Comparison of ENCODE assay signal across 9 cellular contexts in the genomic region with DNA sequence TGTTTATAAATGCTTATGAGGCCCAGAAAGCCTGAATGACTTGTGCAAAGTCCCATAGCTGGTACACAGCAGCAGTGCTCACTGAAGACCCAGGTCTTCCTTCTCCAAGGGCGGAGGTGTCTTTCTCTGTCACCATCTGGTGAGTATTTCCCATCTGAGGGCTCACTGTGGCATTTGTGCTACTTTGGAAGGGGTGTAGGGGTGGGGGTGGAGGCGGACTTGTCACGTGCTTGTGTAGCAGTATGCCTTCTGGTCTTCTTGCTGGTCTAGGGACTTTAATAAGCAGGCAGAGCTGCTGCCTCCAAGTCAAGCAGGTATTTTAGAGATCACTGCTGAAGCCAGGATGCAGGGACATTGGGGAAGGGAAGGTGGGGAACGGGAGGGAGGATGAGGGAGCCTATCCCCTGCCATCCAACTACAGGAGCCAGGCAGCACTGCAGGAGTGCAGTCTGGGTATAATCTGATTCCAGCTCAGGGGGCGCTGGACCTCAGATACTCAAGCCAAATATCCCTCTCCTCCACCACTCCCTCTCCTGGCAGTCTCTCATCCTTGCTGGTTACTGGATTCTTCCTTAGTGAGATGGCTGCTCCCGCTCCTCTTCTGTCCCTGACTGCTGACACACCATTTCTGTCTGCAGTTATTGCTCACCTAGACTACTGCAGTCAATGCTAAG. TPM values are rescaled to one million over a fixed set of nuclear protein-coding genes. Genes with fewer than 3 reads are reported as not detected.
A peak's percentile ranks its signal among the peaks of the same experiment; 100 is the strongest.
DNase-seq lines count a peak whose midpoint lies in the region; TF ChIP-seq lines count a peak whose summit lies in the region.
"Had no signal": no experiment of that assay in that cellular context is flagged by ENCODE, and none has a peak within 500 bp of the region (broad histone marks: within the 10 kb centered on the region; RNA-seq: fewer than 3 reads in every experiment).

No MANE protein-coding gene starts in this region.

- H3K9me3 Mint-ChIP-seq in activated T-cell treated with anti-CD3 and anti-CD28 coated beads, Interleukin-2, amount 50 U/mL, for 24 hours, result no peaks in the 10 kb centered on the region
- H3K9me3 Mint-ChIP-seq in T-helper 2 cell treated with Interferon-gamma antibody and Interleukin-4, amounts not matched to agents 5 μg/mL and 100 μg/mL, for 36 hours, result no peaks in the 10 kb centered on the region
- H3K9me3 Mint-ChIP-seq: T-helper 1 cell treated with Interleukin-12 subunit alpha and Interleukin-12 subunit beta and Interleukin-4 antibody, amounts not matched to agents 30 μg/mL and 1 μg/mL, for 36 hours had no signal

- H3K4me3 ChIP-seq in hepatocyte, result no peak overlapping the region

- H3K36me3 Mint-ChIP-seq in activated T-cell treated with anti-CD3 and anti-CD28 coated beads, Interleukin-2, amount 50 U/mL, for 24 hours (ENCODE audit: low read depth), result no peaks in the 10 kb centered on the region
- H3K36me3 Mint-ChIP-seq in T-helper 2 cell treated with Interferon-gamma antibody and Interleukin-4, amounts not matched to agents 5 μg/mL and 100 μg/mL, for 36 hours (ENCODE audit: low read depth), result no peaks in the 10 kb centered on the region

- peak; percentile 47 for DNase-seq in AG08396 (ENCODE audit: low spot score)
- peak; percentile 78 for DNase-seq in HEK293T (ENCODE audit: extremely low spot score)
- DNase-seq in RPMI8226, result peak; percentile 13
- DNase-seq in hepatocyte (ENCODE audit: low spot score), result peak; percentile 50
- DNase-seq in activated T-cell treated with anti-CD3 and anti-CD28 coated beads, Interleukin-2, amount 50 U/mL, for 24 hours, result no peak
- no peak for DNase-seq in activated CD4-positive, alpha-beta T cell treated with anti-CD3 and anti-CD28 coated beads, Interleukin-2, amount 50 U/mL, for 1 hour
- no peak for DNase-seq in T-helper 2 cell treated with Interferon-gamma antibody and Interleukin-4, amounts not matched to agents 5 μg/mL and 100 μg/mL, for 36 hours (ENCODE audit: low spot score)
- DNase-seq in activated T-cell treated with anti-CD3 and anti-CD28 coated beads for 4 hours, result no peak

- H3K27me3 Mint-ChIP-seq in activated T-cell treated with anti-CD3 and anti-CD28 coated beads, Interleukin-2, amount 50 U/mL, for 24 hours, result peaks cover 55% of the 10 kb centered on the region
- H3K27me3 Mint-ChIP-seq in T-helper 2 cell treated with Interferon-gamma antibody and Interleukin-4, amounts not matched to agents 5 μg/mL and 100 μg/mL, for 36 hours (ENCODE audit: low read depth), result peaks cover 62% of the 10 kb centered on the region

- CTCF ChIA-PET in HEK293T (lab: Yijun Ruan, JAX), result interaction anchor here (0.5 to 1.2 kb wide), 5 partner anchors 9 to 265 kb away, joined by 3 to 4 read pairs (median 3); partner anchors contain the start of gene PIK3C2A

- no peak overlapping the region for H3K27ac ChIP-seq in hepatocyte

- no peaks in the 10 kb centered on the region for H3K9me3 ChIP-seq in hepatocyte (ENCODE audit: low read depth)

- H2AFZ ChIP-seq in hepatocyte, result no peak overlapping the region

- no peaks in the 10 kb centered on the region for H4K20me1 ChIP-seq in hepatocyte (ENCODE audit: insufficient read depth, poor library complexity, severe bottlenecking)

- no peaks in the 10 kb centered on the region for H3K4me1 ChIP-seq in hepatocyte (ENCODE audit: insufficient read depth)

- TF ChIP-seq CTCF in hepatocyte (IDR thresholded peaks at IDR 0.05; ENCODE audit: poor library complexity), result no peak

- peaks cover 2% of the 10 kb centered on the region for H3K4me1 Mint-ChIP-seq in activated T-cell treated with anti-CD3 and anti-CD28 coated beads, Interleukin-2, amount 50 U/mL, for 24 hours (ENCODE audit: low read depth)
- peaks cover 2% of the 10 kb centered on the region for H3K4me1 Mint-ChIP-seq in T-helper 2 cell treated with Interferon-gamma antibody and Interleukin-4, amounts not matched to agents 5 μg/mL and 100 μg/mL, for 36 hours (ENCODE audit: low read depth)

- POLR2A ChIA-PET in HEK293T (lab: Yijun Ruan, JAX), result no interaction called here

- 40% methylated on average over 6 of the region's 6 CpGs for WGBS in hepatocyte (ENCODE audit: low lambda C conversion rate, missing lambda C conversion rate)

- no peak overlapping the region for H3K27ac Mint-ChIP-seq in activated T-cell treated with anti-CD3 and anti-CD28 coated beads, Interleukin-2, amount 50 U/mL, for 24 hours
- H3K27ac Mint-ChIP-seq in T-helper 2 cell treated with Interferon-gamma antibody and Interleukin-4, amounts not matched to agents 5 μg/mL and 100 μg/mL, for 36 hours, result no peak overlapping the region
- H3K27ac Mint-ChIP-seq: T-helper 1 cell treated with Interleukin-12 subunit alpha and Interleukin-12 subunit beta and Interleukin-4 antibody, amounts not matched to agents 30 μg/mL and 1 μg/mL, for 36 hours had no signal

- peaks cover 68% of the 10 kb centered on the region for H3K27me3 ChIP-seq in hepatocyte

- H3K9me2 ChIP-seq in hepatocyte (replicated peaks; ENCODE audit: insufficient read depth), result no peaks in the 10 kb centered on the region

- no peaks in the 10 kb centered on the region for H3K36me3 ChIP-seq in hepatocyte (replicated peaks; ENCODE audit: insufficient read depth, low read depth)

- no peak overlapping the region for H3K4me3 Mint-ChIP-seq in activated T-cell treated with anti-CD3 and anti-CD28 coated beads, Interleukin-2, amount 50 U/mL, for 24 hours
- no peak overlapping the region for H3K4me3 Mint-ChIP-seq in T-helper 2 cell treated with Interferon-gamma antibody and Interleukin-4, amounts not matched to agents 5 μg/mL and 100 μg/mL, for 36 hours
- H3K4me3 Mint-ChIP-seq: T-helper 1 cell treated with Interleukin-12 subunit alpha and Interleukin-12 subunit beta and Interleukin-4 antibody, amounts not matched to agents 30 μg/mL and 1 μg/mL, for 36 hours had no signal

- no peak overlapping the region for H3K4me2 ChIP-seq in hepatocyte

- no peaks in the 10 kb centered on the region for H3K79me2 ChIP-seq in hepatocyte

TF ChIP-seq in HEK293T, 16 proteins besides CTCF, POLR2A, EP300 and RAD21:
- TF ChIP-seq NFRKB (IDR thresholded peaks at IDR 0.05) (no peak), ELF4 (IDR thresholded peaks at IDR 0.05) (no peak), SP1 (IDR thresholded peaks at IDR 0.05) (no peak), PKNOX1 (IDR thresholded peaks at IDR 0.05) (no peak), CTBP1 (IDR thresholded peaks at IDR 0.05; ENCODE audit: borderline replicate concordance) (no peak), ARNT (IDR thresholded peaks at IDR 0.05) (no peak), FOXK2 (IDR thresholded peaks at IDR 0.05) (no peak), ZNF384 (IDR thresholded peaks at IDR 0.05) (no peak), FOXA1 (IDR thresholded peaks at IDR 0.05) (no peak), HDGF (IDR thresholded peaks at IDR 0.05; ENCODE audit: borderline replicate concordance) (no peak), LEF1 (IDR thresholded peaks at IDR 0.05; ENCODE audit: borderline replicate concordance) (no peak), FOXM1 (IDR thresholded peaks at IDR 0.05; ENCODE audit: borderline replicate concordance) (no peak), BHLHE40 (IDR thresholded peaks at IDR 0.05; ENCODE audit: borderline replicate concordance) (no peak), SUZ12 (IDR thresholded peaks at IDR 0.05) (no peak), L3MBTL2 (conservative IDR thresholded peaks at IDR 0.05) (no peak), TARDBP (IDR thresholded peaks at IDR 0.05) (no peak)
TF ChIP-seq in HEK293T: peak in this region for 0.

RNA-seq across cellular contexts. Expression of gene ABCC8, which starts 3.4 kb away (rescaled TPM):
- 0.88 and 2.2 TPM in 2 replicates for total RNA-seq in hepatocyte
- 0.89 TPM in 1 of 2 replicates, not detected in the other for polyA plus RNA-seq in hepatocyte

Comparison
In these comparisons a context has a peak if more than half of its experiments do, and no peak if none do; other contexts are left out.
1. DNase-seq: peak in AG08396 (single experiment), HEK293T (single experiment), RPMI8226 (single experiment) and hepatocyte (single experiment); none in activated T-cell treated with anti-CD3 and anti-CD28 coated beads, Interleukin-2, amount 50 U/mL, for 24 hours (single experiment), activated CD4-positive, alpha-beta T cell treated with anti-CD3 and anti-CD28 coated beads, Interleukin-2, amount 50 U/mL, for 1 hour (single experiment), T-helper 2 cell treated with Interferon-gamma antibody and Interleukin-4, amounts not matched to agents 5 μg/mL and 100 μg/mL, for 36 hours (single experiment) and activated T-cell treated with anti-CD3 and anti-CD28 coated beads for 4 hours (single experiment).